In the genomic region with DNA sequence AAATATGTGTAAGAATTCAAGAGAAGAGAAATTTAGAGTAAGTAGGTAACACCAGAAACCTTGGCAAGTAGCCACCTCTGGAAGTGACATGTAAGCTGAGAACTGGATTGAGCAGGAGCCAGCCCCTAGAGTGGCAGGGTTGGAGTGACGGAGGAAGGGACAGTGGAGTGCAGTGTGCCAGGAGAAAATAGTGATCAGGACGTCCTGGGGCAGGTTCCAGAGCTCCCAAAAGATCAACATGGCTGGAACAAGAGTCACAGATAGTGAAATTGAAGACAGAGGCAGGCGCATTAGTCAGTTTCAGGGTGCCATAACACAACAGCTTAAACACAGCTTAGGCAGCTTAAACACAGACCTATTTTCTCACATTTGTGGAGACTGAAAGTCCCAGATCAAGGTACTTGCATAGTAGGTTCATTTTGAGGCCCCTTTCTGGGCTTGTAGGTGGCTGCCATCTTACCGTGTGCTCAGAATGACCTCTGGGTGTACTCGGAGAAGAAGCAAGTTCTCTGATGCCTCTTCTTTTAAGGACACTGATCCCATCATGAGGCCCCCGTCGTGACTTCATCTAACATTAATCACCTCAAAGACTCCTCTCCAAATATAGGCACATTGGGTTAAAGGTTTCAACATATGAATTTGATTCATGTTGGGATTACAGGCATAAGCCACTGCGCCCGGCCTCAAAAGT, we compare ENCODE assay signal across 21 cellular contexts. TPM values are rescaled to one million over a fixed set of nuclear protein-coding genes. Genes with fewer than 3 reads are reported as not detected.
DNase-seq lines count a peak whose midpoint lies in the region; ATAC-seq and TF ChIP-seq lines count a peak whose summit lies in the region.
"Had no signal": no experiment of that assay in that cellular context is flagged by ENCODE, and none has a peak within 500 bp of the region (broad histone marks: within the 10 kb centered on the region; RNA-seq: fewer than 3 reads in every experiment).

No MANE protein-coding gene starts in this region.

- peaks cover 23% of the 10 kb centered on the region for H3K36me3 Mint-ChIP-seq in neural progenitor cell

- no peaks in the 10 kb centered on the region for H3K79me2 ChIP-seq in neural progenitor cell (ENCODE audit: low read depth)

- no peaks in the 10 kb centered on the region for H3K4me1 Mint-ChIP-seq in neural progenitor cell

- no peak for ATAC-seq in HG03025 (IDR thresholded peaks at IDR 0.05; ENCODE audit: low FRiP score, unreplicated experiment)
- ATAC-seq: stimulated activated naive CD8-positive, alpha-beta T cell treated with anti-CD3 and anti-CD28 coated beads, Interleukin-15, amount 100 ng/mL, for 72 hours had no signal

- H3K9me3 ChIP-seq in neural progenitor cell (ENCODE audit: low read depth), result no peaks in the 10 kb centered on the region
- H3K9me3 ChIP-seq: BLaER1, neutrophil had no signal

- no peak overlapping the region for H3K27ac ChIP-seq in neural progenitor cell
- H3K27ac ChIP-seq: BLaER1, neutrophil had no signal

- no peaks in the 10 kb centered on the region for H3K9me3 Mint-ChIP-seq in neural progenitor cell
- H3K9me3 Mint-ChIP-seq: stimulated activated naive CD8-positive, alpha-beta T cell treated with anti-CD3 and anti-CD28 coated beads, Interleukin-15, amount 100 ng/mL, for 72 hours; T-helper 1 cell treated with Interleukin-12 subunit alpha and Interleukin-12 subunit beta and Interleukin-4 antibody, amounts not matched to agents 30 μg/mL and 1 μg/mL, for 36 hours had no signal

- H2AFZ ChIP-seq in neural progenitor cell (replicated peaks), result no peak overlapping the region

- no peaks in the 10 kb centered on the region for H3K27me3 ChIP-seq in neural progenitor cell
- H3K27me3 ChIP-seq: BLaER1, neutrophil had no signal

- H3K9ac ChIP-seq in neural progenitor cell, result no peak overlapping the region
- H3K9ac ChIP-seq: BLaER1 had no signal

- H3K4me3 ChIP-seq in choroid plexus epithelial cell (ENCODE audit: low read depth, low read length), result no peak overlapping the region
- H3K4me3 ChIP-seq in neural progenitor cell, result no peak overlapping the region
- H3K4me3 ChIP-seq: BLaER1, smooth muscle cell had no signal

- H4K20me1 ChIP-seq in neural progenitor cell (ENCODE audit: low read depth), result no peaks in the 10 kb centered on the region
- H4K20me1 ChIP-seq: BLaER1 had no signal

- no peaks in the 10 kb centered on the region for H3K27me3 Mint-ChIP-seq in neural progenitor cell (ENCODE audit: insufficient read depth, low read depth)
- H3K27me3 Mint-ChIP-seq: stimulated activated naive CD8-positive, alpha-beta T cell treated with anti-CD3 and anti-CD28 coated beads, Interleukin-15, amount 100 ng/mL, for 72 hours had no signal

- H3K4me3 Mint-ChIP-seq in neural progenitor cell, result no peak overlapping the region
- H3K4me3 Mint-ChIP-seq: stimulated activated naive CD8-positive, alpha-beta T cell treated with anti-CD3 and anti-CD28 coated beads, Interleukin-15, amount 100 ng/mL, for 72 hours; T-helper 1 cell treated with Interleukin-12 subunit alpha and Interleukin-12 subunit beta and Interleukin-4 antibody, amounts not matched to agents 30 μg/mL and 1 μg/mL, for 36 hours had no signal

- TF ChIP-seq CTCF in choroid plexus epithelial cell (conservative IDR thresholded peaks at IDR 0.05; ENCODE audit: low read depth, low read length), result no peak
- no peak for TF ChIP-seq CTCF in neural progenitor cell (IDR thresholded peaks at IDR 0.05)

- H3K4me1 ChIP-seq in neural progenitor cell, result no peaks in the 10 kb centered on the region
- H3K4me1 ChIP-seq: BLaER1 had no signal

- H3F3A ChIP-seq in neural progenitor cell (ENCODE audit: low read depth), result no peaks in the 10 kb centered on the region

- peaks cover 10% of the 10 kb centered on the region for H3K36me3 ChIP-seq in neural progenitor cell

- DNase-seq in Daoy (ENCODE audit: low read depth), result peak; percentile 8
- DNase-seq in NCI-H2107 treated with DMSO at 0.1 percent for 48 hours (lab: John Stamatoyannopoulos, UW; ENCODE audit: unreplicated experiment), result peak; percentile 80
- peak; percentile 8 for DNase-seq in choroid plexus epithelial cell (ENCODE audit: low read depth)
- peak; percentile 24 for DNase-seq in myocyte (ENCODE audit: low read depth)
- DNase-seq in kidney tubule cell (ENCODE audit: low spot score), result no peak
- DNase-seq in stimulated activated CD4-positive, alpha-beta T cell treated with anti-CD3 and anti-CD28 coated beads, Interleukin-4, amount 100 ng/mL, for 4 hours, result no peak
- DNase-seq in neural progenitor cell (ENCODE audit: low spot score), result no peak
- DNase-seq: activated CD4-positive, alpha-beta T cell treated with anti-CD3 and anti-CD28 coated beads for 1 hour; activated CD8-positive, alpha-beta memory T cell treated with anti-CD3 and anti-CD28 coated beads, Interleukin-2, amount 50 U/mL, for 4 hours; activated naive CD4-positive, alpha-beta T cell; KG1; mesendoderm; NCI-H146; NCI-H82; RPMI8226; stimulated activated naive CD8-positive, alpha-beta T cell treated with anti-CD3 and anti-CD28 coated beads, Interleukin-15, amount 100 ng/mL, for 72 hours had no signal

- H3K4me2 ChIP-seq in neural progenitor cell, result no peak overlapping the region
- H3K4me2 ChIP-seq: BLaER1, smooth muscle cell had no signal

- no peak overlapping the region for H3K27ac Mint-ChIP-seq in neural progenitor cell
- H3K27ac Mint-ChIP-seq: stimulated activated naive CD8-positive, alpha-beta T cell treated with anti-CD3 and anti-CD28 coated beads, Interleukin-15, amount 100 ng/mL, for 72 hours; T-helper 1 cell treated with Interleukin-12 subunit alpha and Interleukin-12 subunit beta and Interleukin-4 antibody, amounts not matched to agents 30 μg/mL and 1 μg/mL, for 36 hours had no signal

RNA-seq across cellular contexts. Expression of a gene that starts 37.2 kb away (rescaled TPM):
- 65.1 and 67.3 TPM in 2 replicates for total RNA-seq in Daoy (2014; rRNA removed; shearing (Covaris generic))
- 85.0 and 86.0 TPM in 2 replicates for total RNA-seq in myocyte
- 38.4 TPM for polyA plus RNA-seq in myocyte (2012)
- 105 and 137 TPM in 2 replicates for total RNA-seq in neural progenitor cell (ENCODE audit: low replicate concordance)

RNA-seq across cellular contexts. Expression of a gene that starts 59.4 kb away (rescaled TPM):
- 4.9 and 7.0 TPM in 2 replicates for total RNA-seq in Daoy (2014; rRNA removed; shearing (Covaris generic))
- total RNA-seq in myocyte (16.4 and 17.0 TPM in 2 replicates), neural progenitor cell (ENCODE audit: low replicate concordance) (10.3 and 11.8 TPM in 2 replicates)
- polyA plus RNA-seq in myocyte (2012), result 4.7 TPM

RNA-seq across cellular contexts. Expression of a gene that starts 59.8 kb away (rescaled TPM):
- 17.9 and 18.3 TPM in 2 replicates for total RNA-seq in Daoy (2014; rRNA removed; shearing (Covaris generic))
- total RNA-seq in myocyte (14.5 and 14.6 TPM in 2 replicates), neural progenitor cell (ENCODE audit: low replicate concordance) (18.7 and 21.5 TPM in 2 replicates)
- 6.1 TPM for polyA plus RNA-seq in myocyte (2012)

Comparison
In these comparisons a context has a peak if more than half of its experiments do, and no peak if none do; other contexts are left out.
1. DNase-seq: peak in Daoy (single experiment), NCI-H2107 treated with DMSO at 0.1 percent for 48 hours (single experiment), choroid plexus epithelial cell (single experiment) and myocyte (single experiment); none in kidney tubule cell (single experiment), stimulated activated CD4-positive, alpha-beta T cell treated with anti-CD3 and anti-CD28 coated beads, Interleukin-4, amount 100 ng/mL, for 4 hours (0 of 2) and neural progenitor cell (single experiment).